ENCODE assay signal across 26 cellular contexts in genomic region chr2:100301881-100302584, GRCh38. TPM values are rescaled to one million over a fixed set of nuclear protein-coding genes. Genes with fewer than 3 reads are reported as not detected.
"Had no signal": no experiment of that assay in that cellular context is flagged by ENCODE, and none has a peak within 500 bp of the region (broad histone marks: within the 10 kb centered on the region; RNA-seq: fewer than 3 reads in every experiment).

No MANE protein-coding gene starts in this region.

- DNase-seq: dermis blood vessel endothelial cell; effector memory CD4-positive, alpha-beta T cell; foreskin keratinocyte; heart left ventricle; hippocampal formation; left cardiac atrium; left ventricle myocardium inferior; natural killer cell; occipital lobe; ovary; posterior cingulate gyrus; psoas muscle; right cardiac atrium; spleen; stimulated activated CD4-positive, alpha-beta T cell treated with anti-CD3 and anti-CD28 coated beads, Interleukin-4, amount 100 ng/mL, for 4 hours; stimulated activated naive CD8-positive, alpha-beta T cell treated with anti-CD3 and anti-CD28 coated beads, Interleukin-15, Interleukin-2, amounts not matched to agents 100 U/mL and 50 U/mL, for 24 hours; substantia nigra; testis; tibial artery had no signal

- ATAC-seq: foreskin keratinocyte; gastroesophageal sphincter; heart left ventricle; left cardiac atrium; natural killer cell; psoas muscle; right cardiac atrium; stimulated activated memory B cell treated with anti-CD40 and anti-IgM and Interleukin-4, amounts not matched to agents 10 μg/mL and 1 μg/mL and 100 μg/mL, for 72 hours; stimulated activated naive CD8-positive, alpha-beta T cell treated with anti-CD3 and anti-CD28 coated beads, Interleukin-15, Interleukin-2, amounts not matched to agents 100 U/mL and 50 U/mL, for 24 hours had no signal

- H3K36me3 ChIP-seq: ovary, spleen had no signal

- H3K4me1 ChIP-seq: foreskin keratinocyte, heart left ventricle, left ventricle myocardium inferior, psoas muscle, spleen, testis, tibial artery had no signal

- H3K27me3 ChIP-seq: esophagus muscularis mucosa, foreskin keratinocyte, gastroesophageal sphincter, heart left ventricle, ovary, testis, tibial artery had no signal

- H3K9me3 ChIP-seq: esophagus muscularis mucosa, gastroesophageal sphincter, ovary, psoas muscle, testis had no signal

- H3K27ac ChIP-seq: coronary artery, esophagus muscularis mucosa, foreskin keratinocyte, gastroesophageal sphincter, heart left ventricle, left ventricle myocardium inferior, ovary, psoas muscle, skin epidermis, spleen, testis, tibial artery had no signal

- H3K4me3 ChIP-seq: coronary artery, esophagus muscularis mucosa, gastroesophageal sphincter, heart left ventricle, left ventricle myocardium inferior, lung, ovary, psoas muscle, skin epidermis, spleen, testis, tibial artery had no signal

RNA-seq across cellular contexts. Expression of gene LONRF2, which starts 20.3 kb away (rescaled TPM):
- total RNA-seq: dermis blood vessel endothelial cell, endothelial cell of umbilical vein, foreskin keratinocyte, natural killer cell had no signal
